In genomic region chr10:69401416-69401815, GRCh38 we compare ENCODE assay signal across 1 cellular context.
TF ChIP-seq lines count a peak whose summit lies in the region.

No MANE protein-coding gene starts in this region.

TF ChIP-seq in GM12878, 131 proteins besides CTCF, POLR2A, EP300 and RAD21:
- TF ChIP-seq LARP7 (IDR thresholded peaks at IDR 0.05) (no peak), POU2F2 (IDR thresholded peaks at IDR 0.05; ENCODE audit: borderline replicate concordance, low read depth, low read length) (no peak), PAX8 (IDR thresholded peaks at IDR 0.05) (no peak), NFIC (IDR thresholded peaks at IDR 0.05; ENCODE audit: low read depth, low read length) (no peak), PBX3 (IDR thresholded peaks at IDR 0.05; ENCODE audit: insufficient replicate concordance, low read depth, low read length) (no peak), BMI1 (IDR thresholded peaks at IDR 0.05; ENCODE audit: borderline replicate concordance) (no peak), EGR1 (IDR thresholded peaks at IDR 0.05; ENCODE audit: borderline replicate concordance in 1 of 2, low read depth in 2 of 2, low read length in 2 of 2) (no peak), IRF4 (IDR thresholded peaks at IDR 0.05; ENCODE audit: low read depth, low read length) (no peak), ZNF207 (IDR thresholded peaks at IDR 0.05; ENCODE audit: borderline replicate concordance) (no peak), ZNF592 (IDR thresholded peaks at IDR 0.05) (no peak), NFYA (IDR thresholded peaks at IDR 0.05; ENCODE audit: borderline replicate concordance, low read depth, low read length) (no peak), IKZF2 (IDR thresholded peaks at IDR 0.05) (no peak), MYB (IDR thresholded peaks at IDR 0.05; ENCODE audit: borderline replicate concordance, low read depth, low read length) (no peak), MTA3 (IDR thresholded peaks at IDR 0.05; ENCODE audit: borderline replicate concordance, low read length) (no peak), CEBPZ (IDR thresholded peaks at IDR 0.05; ENCODE audit: low read depth, low read length) (no peak), CBFB (IDR thresholded peaks at IDR 0.05; ENCODE audit: low read depth) (no peak), HDGF (IDR thresholded peaks at IDR 0.05) (no peak), PKNOX1 (IDR thresholded peaks at IDR 0.05) (no peak), TCF7 (IDR thresholded peaks at IDR 0.05; ENCODE audit: borderline replicate concordance) (no peak), HDAC6 (IDR thresholded peaks at IDR 0.05; ENCODE audit: unreplicated experiment) (no peak)
